ENCODE assay signal across 8 cellular contexts in the genomic region with DNA sequence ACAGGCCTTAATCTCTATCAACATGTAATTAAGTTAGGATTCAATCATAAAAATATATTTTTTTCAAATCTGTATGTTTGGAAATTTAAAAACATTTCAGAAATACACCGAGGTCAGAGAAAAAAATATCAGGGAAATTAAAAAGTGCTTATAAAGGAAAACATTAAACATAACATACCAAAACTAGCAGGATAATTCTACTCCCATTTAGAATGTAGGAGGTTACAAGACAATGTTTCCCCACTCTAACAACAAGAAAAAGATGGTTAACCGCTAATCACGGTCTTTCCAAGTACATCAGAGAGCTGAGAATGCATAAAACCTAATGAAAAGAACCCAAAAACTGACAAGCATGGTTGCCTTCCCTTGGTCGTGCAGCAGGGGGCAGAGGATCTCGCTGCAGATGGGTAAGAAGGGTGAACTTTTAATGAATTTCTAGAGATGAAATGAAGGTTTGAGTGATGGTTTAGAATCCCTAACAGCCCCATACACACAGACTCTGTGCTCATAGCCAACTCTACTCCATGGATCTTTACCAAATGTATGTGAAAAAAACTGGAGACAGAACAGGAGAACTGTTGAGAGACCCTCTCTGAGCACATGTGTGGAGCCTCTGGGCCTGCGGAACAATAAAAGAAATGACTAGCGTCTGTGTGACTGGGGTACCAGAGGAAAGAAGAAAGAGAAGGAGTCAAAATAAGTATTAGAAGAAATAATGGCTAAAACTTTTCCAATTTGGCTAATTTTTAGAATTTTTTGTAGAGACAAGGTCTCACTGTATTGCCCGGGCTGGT. TPM values are rescaled to one million over a fixed set of nuclear protein-coding genes. Genes with fewer than 3 reads are reported as not detected.
DNase-seq lines count a peak whose midpoint lies in the region; ATAC-seq and TF ChIP-seq lines count a peak whose summit lies in the region.

No MANE protein-coding gene starts in this region.

- H3K36me3 ChIP-seq in GM23338 (ENCODE audit: insufficient read depth) (no peaks in the 10 kb centered on the region), SK-N-MC (ENCODE audit: insufficient read depth, low read length) (no peaks in the 10 kb centered on the region)

- ATAC-seq in GM23338 (peak; percentile 69), GM18858 (IDR thresholded peaks at IDR 0.05; ENCODE audit: unreplicated experiment) (no peak), HG02840 (IDR thresholded peaks at IDR 0.05; ENCODE audit: low FRiP score, unreplicated experiment) (no peak)
- peak; percentile 57 for ATAC-seq in activated naive CD8-positive, alpha-beta T cell treated with anti-CD3 and anti-CD28 coated beads, Interleukin-2, amount 50 U/mL, for 24 hours

- H4K20me1 ChIP-seq in GM23338 (replicated peaks; ENCODE audit: insufficient read depth), result no peaks in the 10 kb centered on the region

- H2AFZ ChIP-seq in GM23338, result no peak overlapping the region

- DNase-seq in AG09309 (ENCODE audit: low read depth) (no peak), GM23338 (ENCODE audit: low spot score) (peak; percentile 77), SK-N-MC (ENCODE audit: low read depth, low spot score) (peak; percentile 18), islet precursor cell (peak; percentile 59)
- peak; percentile 60 for DNase-seq in activated naive CD8-positive, alpha-beta T cell treated with anti-CD3 and anti-CD28 coated beads, Interleukin-2, amount 50 U/mL, for 24 hours
- peak; percentile 21 for DNase-seq in stimulated activated CD8-positive, alpha-beta memory T cell treated with anti-CD3 and anti-CD28 coated beads, Interleukin-7, amount 100 ng/mL, for 24 hours (ENCODE audit: low read depth)

- no peak overlapping the region for H3K4me3 Mint-ChIP-seq in GM23338
- no peak overlapping the region for H3K4me3 Mint-ChIP-seq in activated naive CD8-positive, alpha-beta T cell treated with anti-CD3 and anti-CD28 coated beads, Interleukin-2, amount 50 U/mL, for 24 hours

- no peaks in the 10 kb centered on the region for H3K36me3 Mint-ChIP-seq in GM23338 (ENCODE audit: low read depth)
- H3K36me3 Mint-ChIP-seq in activated naive CD8-positive, alpha-beta T cell treated with anti-CD3 and anti-CD28 coated beads, Interleukin-2, amount 50 U/mL, for 24 hours (ENCODE audit: low read depth), result no peaks in the 10 kb centered on the region

- H3K4me1 ChIP-seq in GM23338 (ENCODE audit: insufficient read depth), result no peaks in the 10 kb centered on the region

- H3K4me3 ChIP-seq in AG09309 (ENCODE audit: control insufficient read depth, low read depth, low read length) (no peak overlapping the region), GM23338 (no peak overlapping the region), SK-N-MC (no peak overlapping the region)

- no peak overlapping the region for H3K27ac ChIP-seq in GM23338 (ENCODE audit: low read depth)
- no peak overlapping the region for H3K27ac ChIP-seq in SK-N-MC

- no peak overlapping the region for H3K4me2 ChIP-seq in GM23338

- no peaks in the 10 kb centered on the region for H3K9me2 ChIP-seq in GM23338 (ENCODE audit: insufficient read depth)

- no peaks in the 10 kb centered on the region for H3K9me3 ChIP-seq in SK-N-MC (ENCODE audit: low read depth, low read length)

- TF ChIP-seq CTCF in AG09309 (IDR thresholded peaks at IDR 0.05; ENCODE audit: control insufficient read depth, insufficient read depth, low read depth, low read length, missing control alignments) (peak; percentile 87), GM23338 (conservative IDR thresholded peaks at IDR 0.05; ENCODE audit: low read depth in 2 of 2) (peak; percentile 79 to 90)

- H3K4me1 Mint-ChIP-seq in GM23338, result peaks cover 2% of the 10 kb centered on the region; the same call in 1 of the 3 replicates
- peaks cover 13% of the 10 kb centered on the region for H3K4me1 Mint-ChIP-seq in activated naive CD8-positive, alpha-beta T cell treated with anti-CD3 and anti-CD28 coated beads, Interleukin-2, amount 50 U/mL, for 24 hours

- no peaks in the 10 kb centered on the region for H3F3A ChIP-seq in GM23338 (replicated peaks; ENCODE audit: low read depth)

- no peaks in the 10 kb centered on the region for H3K27me3 ChIP-seq in GM23338 (ENCODE audit: insufficient read depth)

- H3K27ac Mint-ChIP-seq in GM23338, result no peak overlapping the region
- H3K27ac Mint-ChIP-seq in activated naive CD8-positive, alpha-beta T cell treated with anti-CD3 and anti-CD28 coated beads, Interleukin-2, amount 50 U/mL, for 24 hours, result no peak overlapping the region

- no peaks in the 10 kb centered on the region for H3K9me3 Mint-ChIP-seq in GM23338
- no peaks in the 10 kb centered on the region for H3K9me3 Mint-ChIP-seq in activated naive CD8-positive, alpha-beta T cell treated with anti-CD3 and anti-CD28 coated beads, Interleukin-2, amount 50 U/mL, for 24 hours

- no peak overlapping the region for H3K9ac ChIP-seq in SK-N-MC (ENCODE audit: insufficient read length)

- no peaks in the 10 kb centered on the region for H3K79me2 ChIP-seq in GM23338 (replicated peaks; ENCODE audit: insufficient read depth)

- H3K27me3 Mint-ChIP-seq in GM23338 (ENCODE audit: insufficient read depth, low read depth, poor library complexity), result peaks cover 8% of the 10 kb centered on the region
- H3K27me3 Mint-ChIP-seq in activated naive CD8-positive, alpha-beta T cell treated with anti-CD3 and anti-CD28 coated beads, Interleukin-2, amount 50 U/mL, for 24 hours, result no peaks in the 10 kb centered on the region

TF ChIP-seq in GM23338, 12 proteins besides CTCF, POLR2A, EP300 and RAD21:
- TF ChIP-seq JUNB (IDR thresholded peaks at IDR 0.05; ENCODE audit: unreplicated experiment) (no peak), ZNF331 (CRISPR knock-in tag; IDR thresholded peaks at IDR 0.05; ENCODE audit: low read depth) (no peak), EZH2 (IDR thresholded peaks at IDR 0.05; ENCODE audit: low read depth, unreplicated experiment) (no peak), CREB1 (CRISPR knock-in tag; IDR thresholded peaks at IDR 0.05; ENCODE audit: low read depth) (no peak), EZH2phosphoT487 (IDR thresholded peaks at IDR 0.05; ENCODE audit: unreplicated experiment) (no peak), STAT1 (IDR thresholded peaks at IDR 0.05; ENCODE audit: unreplicated experiment) (no peak), ZNF114 (CRISPR knock-in tag; IDR thresholded peaks at IDR 0.05) (no peak), NANOG (IDR thresholded peaks at IDR 0.05; ENCODE audit: borderline replicate concordance) (no peak)
- TF ChIP-seq, protein P1, sequence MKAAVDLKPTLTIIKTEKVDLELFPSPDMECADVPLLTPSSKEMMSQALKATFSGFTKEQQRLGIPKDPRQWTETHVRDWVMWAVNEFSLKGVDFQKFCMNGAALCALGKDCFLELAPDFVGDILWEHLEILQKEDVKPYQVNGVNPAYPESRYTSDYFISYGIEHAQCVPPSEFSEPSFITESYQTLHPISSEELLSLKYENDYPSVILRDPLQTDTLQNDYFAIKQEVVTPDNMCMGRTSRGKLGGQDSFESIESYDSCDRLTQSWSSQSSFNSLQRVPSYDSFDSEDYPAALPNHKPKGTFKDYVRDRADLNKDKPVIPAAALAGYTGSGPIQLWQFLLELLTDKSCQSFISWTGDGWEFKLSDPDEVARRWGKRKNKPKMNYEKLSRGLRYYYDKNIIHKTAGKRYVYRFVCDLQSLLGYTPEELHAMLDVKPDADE (IDR thresholded peaks at IDR 0.05), result no peak

RNA-seq across cellular contexts. Expression of a gene that starts 51.3 kb away (rescaled TPM):
- 148 and 166 TPM in 2 replicates for total RNA-seq in GM23338 (2014; rRNA removed; shearing (Covaris generic))
- 98.8 and 109 TPM in 2 replicates for polyA plus RNA-seq in GM23338 (2016; fragmentation: Nextera tagmentation; extraction: Ambion mirVana)

Comparison
In these comparisons a context has a peak if more than half of its experiments do, and no peak if none do; other contexts are left out.
1. ATAC-seq: peak in GM23338 (single experiment) and activated naive CD8-positive, alpha-beta T cell treated with anti-CD3 and anti-CD28 coated beads, Interleukin-2, amount 50 U/mL, for 24 hours (single experiment); none in GM18858 (single experiment) and HG02840 (single experiment).